Comparison of ENCODE assay signal across 8 cellular contexts in genomic region chr1:54547601-54548388, GRCh38. TPM values are rescaled to one million over a fixed set of nuclear protein-coding genes. Genes with fewer than 3 reads are reported as not detected.
DNase-seq lines count a peak whose midpoint lies in the region; ATAC-seq and TF ChIP-seq lines count a peak whose summit lies in the region.

Gene ACOT11, plus strand, starts transcription at chr1:54548228. Its CDS starts 82 bp downstream, at chr1:54548310.

- ATAC-seq in HG02840 (IDR thresholded peaks at IDR 0.05; ENCODE audit: low FRiP score, unreplicated experiment) (no peak), HG02970 (IDR thresholded peaks at IDR 0.05; ENCODE audit: low FRiP score, unreplicated experiment) (no peak)

- H3K9me3 ChIP-seq in left ventricle myocardium inferior (replicated peaks): no peaks in the 10 kb centered on the region

- POLR2A ChIA-PET in AG04449 (lab: Yijun Ruan, JAX): no interaction called here

- H3K27ac ChIP-seq in angular gyrus (ENCODE audit: low read depth, low read length) (peak within 1 kb of the TSS; percentile 73), left ventricle myocardium inferior (replicated peaks) (peak within 1 kb of the TSS; percentile 85)

- H3K27me3 ChIP-seq in left ventricle myocardium inferior (ENCODE audit: low read depth): no peaks in the 10 kb centered on the region

- TF ChIP-seq CTCF in AG04449 (IDR thresholded peaks at IDR 0.05; ENCODE audit: insufficient read depth, low read length, missing control alignments) (peak; percentile 16), LNCAP (IDR thresholded peaks at IDR 0.05) (peak; percentile 33; the same call in 1 of the 2 replicates), left ventricle myocardium inferior (IDR thresholded peaks at IDR 0.05; ENCODE audit: borderline replicate concordance) (peak; percentile 68)

- H3K36me3 ChIP-seq in left ventricle myocardium inferior: no peaks in the 10 kb centered on the region

- intact Hi-C loops in left ventricle myocardium inferior (cut with micrococcal nuclease): no loop called here

- H3K4me3 ChIP-seq in AG04449 (ENCODE audit: low read depth, low read length) (no peak within 1 kb of the TSS), left ventricle myocardium inferior (peak within 1 kb of the TSS; percentile 70)

- DNase-seq in AG04449 (ENCODE audit: low read depth, low spot score) (no peak), left ventricle myocardium inferior (peak; percentile 88), putamen (ENCODE audit: low spot score) (peak; percentile 86), NCI-H187 (lab: John Stamatoyannopoulos, UW) (no peak)

- peaks cover 52% of the 10 kb centered on the region for H3K4me1 ChIP-seq in left ventricle myocardium inferior

- CTCF ChIA-PET in AG04449 (lab: Yijun Ruan, JAX): interaction anchor here (0.7 to 1.9 kb wide), 7 partner anchors 10 to 477 kb away, joined by 3 to 6 read pairs (median 3); no protein-coding TSS in a partner anchor

RNA-seq across cellular contexts. Expression of gene ACOT11, which starts in this region (rescaled TPM):
- 64.8 TPM for total RNA-seq in left ventricle myocardium inferior

Comparison
In these comparisons a context has a peak if more than half of its experiments do, and no peak if none do; other contexts are left out.
1. DNase-seq: peak in left ventricle myocardium inferior (single experiment) and putamen (single experiment); none in AG04449 (single experiment) and NCI-H187 (0 of 2).
2. CTCF ChIP-seq: peak in every context shown above with its lines; median percentile 68 in left ventricle myocardium inferior; 33 in LNCAP; 16 in AG04449.